In the genomic region with DNA sequence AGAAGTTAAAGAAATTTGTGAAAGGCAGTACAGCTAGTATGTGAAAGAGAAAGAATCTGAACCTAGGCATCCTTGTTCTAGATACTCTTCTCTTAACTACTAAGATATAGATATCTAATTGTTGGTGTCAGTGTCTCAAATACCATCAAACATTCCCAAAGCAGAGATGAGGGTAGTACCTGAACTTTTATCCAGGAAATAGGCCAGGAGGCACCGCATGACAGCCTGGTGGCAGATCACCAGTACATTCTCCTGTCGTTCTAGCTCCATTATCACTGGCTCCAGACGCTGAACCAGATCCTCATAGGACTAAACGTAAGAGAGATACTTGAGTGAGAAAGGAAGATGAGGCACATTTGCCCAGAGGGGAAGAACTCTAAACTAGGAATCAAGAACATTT, we compare ENCODE assay signal across 8 cellular contexts. TPM values are rescaled to one million over a fixed set of nuclear protein-coding genes. Genes with fewer than 3 reads are reported as not detected.
"Had no signal": no experiment of that assay in that cellular context is flagged by ENCODE, and none has a peak within 500 bp of the region (broad histone marks: within the 10 kb centered on the region; RNA-seq: fewer than 3 reads in every experiment).

No MANE protein-coding gene starts in this region.

- H3K4me3 ChIP-seq: GM12878 had no signal

- ATAC-seq: GM12878 had no signal

- FAIRE-seq: G401.6, GM12878, GM12891, GM12892, GM18507, GM19239 had no signal

- DNase-seq: GDM1, GF-D8 had no signal

RNA-seq across cellular contexts. Expression of a gene that starts 16.8 kb away (rescaled TPM):
- total RNA-seq: GM12878 had no signal
